In genomic region chr4:26081795-26082498, GRCh38 we compare ENCODE assay signal across 8 cellular contexts.
DNase-seq lines count a peak whose midpoint lies in the region; ATAC-seq, FAIRE-seq and TF ChIP-seq lines count a peak whose summit lies in the region.

No MANE protein-coding gene starts in this region.

- DNase-seq in activated CD4-positive, alpha-beta T cell treated with anti-CD3 and anti-CD28 coated beads, Interleukin-2, amount 10 ng/mL, durations not matched to agents 24 days and 14 days, result peak; percentile 64
- DNase-seq in activated CD4-positive, alpha-beta T cell treated with anti-CD3 and anti-CD28 coated beads for 4 hours, result no peak
- peak; percentile 53 for DNase-seq in LNCaP clone FGC (ENCODE audit: low read depth)
- peak; percentile 24 for DNase-seq in RCC 7860 (ENCODE audit: low spot score)
- DNase-seq in dermis microvascular lymphatic vessel endothelial cell (ENCODE audit: low read depth in 2 of 2), result peak; percentile 55 to 64
- peak in 1 of 2 donors; percentile 27 for DNase-seq in memory B cell (ENCODE audit: low spot score in 2 of 2)

- ATAC-seq in memory B cell (ENCODE audit: low read depth) (peak; percentile 72), HG03439 (IDR thresholded peaks at IDR 0.05; ENCODE audit: unreplicated experiment) (no peak), GM21367 (IDR thresholded peaks at IDR 0.05; ENCODE audit: unreplicated experiment) (no peak)

- H3K36me3 Mint-ChIP-seq in activated CD4-positive, alpha-beta T cell treated with anti-CD3 and anti-CD28 coated beads, Interleukin-2, amount 10 ng/mL, durations not matched to agents 24 days and 14 days (ENCODE audit: low read depth), result peaks cover 19% of the 10 kb centered on the region
- no peaks in the 10 kb centered on the region for H3K36me3 Mint-ChIP-seq in memory B cell

- no peaks in the 10 kb centered on the region for H3K27me3 Mint-ChIP-seq in activated CD4-positive, alpha-beta T cell treated with anti-CD3 and anti-CD28 coated beads, Interleukin-2, amount 10 ng/mL, durations not matched to agents 24 days and 14 days
- peaks cover 4% of the 10 kb centered on the region for H3K27me3 Mint-ChIP-seq in memory B cell

- peaks cover 68% of the 10 kb centered on the region for H3K4me1 Mint-ChIP-seq in activated CD4-positive, alpha-beta T cell treated with anti-CD3 and anti-CD28 coated beads, Interleukin-2, amount 10 ng/mL, durations not matched to agents 24 days and 14 days
- peaks cover 7% of the 10 kb centered on the region for H3K4me1 Mint-ChIP-seq in memory B cell

- H3K27ac Mint-ChIP-seq in activated CD4-positive, alpha-beta T cell treated with anti-CD3 and anti-CD28 coated beads, Interleukin-2, amount 10 ng/mL, durations not matched to agents 24 days and 14 days, result peak overlapping the region; percentile 89
- peak overlapping the region; percentile 21 for H3K27ac Mint-ChIP-seq in memory B cell

- intact Hi-C loops in activated CD4-positive, alpha-beta T cell treated with anti-CD3 and anti-CD28 coated beads, Interleukin-2, amount 10 ng/mL, durations not matched to agents 24 days and 14 days (cut with micrococcal nuclease), result loop anchor here (1.0 to 5.0 kb wide), 6 partner anchors 48 to 330 kb away; no protein-coding TSS in a partner anchor

- peak; percentile 57 for TF ChIP-seq CTCF in LNCaP clone FGC (IDR thresholded peaks at IDR 0.05; ENCODE audit: control insufficient read depth, extremely low read depth, insufficient read depth)

- peak; percentile 28 for FAIRE-seq in RCC 7860 (lab: Jason Lieb, UNC)

- peak overlapping the region; percentile 15 for H3K4me3 Mint-ChIP-seq in activated CD4-positive, alpha-beta T cell treated with anti-CD3 and anti-CD28 coated beads, Interleukin-2, amount 10 ng/mL, durations not matched to agents 24 days and 14 days
- H3K4me3 Mint-ChIP-seq in memory B cell, result no peak overlapping the region

- no peak overlapping the region for H3K4me3 ChIP-seq in LNCaP clone FGC (ENCODE audit: low read depth, low read length)

- H3K9me3 Mint-ChIP-seq in activated CD4-positive, alpha-beta T cell treated with anti-CD3 and anti-CD28 coated beads, Interleukin-2, amount 10 ng/mL, durations not matched to agents 24 days and 14 days, result peaks cover 13% of the 10 kb centered on the region
- no peaks in the 10 kb centered on the region for H3K9me3 Mint-ChIP-seq in memory B cell

Comparison
In these comparisons a context has a peak if more than half of its experiments do, and no peak if none do; other contexts are left out.
1. DNase-seq: peak in activated CD4-positive, alpha-beta T cell treated with anti-CD3 and anti-CD28 coated beads, Interleukin-2, amount 10 ng/mL, durations not matched to agents 24 days and 14 days (single experiment), LNCaP clone FGC (single experiment), RCC 7860 (single experiment) and dermis microvascular lymphatic vessel endothelial cell (2 of 2); none in activated CD4-positive, alpha-beta T cell treated with anti-CD3 and anti-CD28 coated beads for 4 hours (0 of 2).